Comparison of ENCODE assay signal across 6 cellular contexts in genomic region chr2:148071351-148071750, GRCh38.
"Had no signal": no experiment of that assay in that cellular context is flagged by ENCODE, and none has a peak within 500 bp of the region (broad histone marks: within the 10 kb centered on the region; RNA-seq: fewer than 3 reads in every experiment).

No MANE protein-coding gene starts in this region.

- H3K4me3 ChIP-seq: GM12878 had no signal

- FAIRE-seq: GM12878, GM12891, GM12892, GM18507 had no signal

- DNase-seq: GDM1, GF-D8 had no signal

- ATAC-seq: GM12878 had no signal
